1 cellular context compared by ENCODE assay signal in the genomic region with DNA sequence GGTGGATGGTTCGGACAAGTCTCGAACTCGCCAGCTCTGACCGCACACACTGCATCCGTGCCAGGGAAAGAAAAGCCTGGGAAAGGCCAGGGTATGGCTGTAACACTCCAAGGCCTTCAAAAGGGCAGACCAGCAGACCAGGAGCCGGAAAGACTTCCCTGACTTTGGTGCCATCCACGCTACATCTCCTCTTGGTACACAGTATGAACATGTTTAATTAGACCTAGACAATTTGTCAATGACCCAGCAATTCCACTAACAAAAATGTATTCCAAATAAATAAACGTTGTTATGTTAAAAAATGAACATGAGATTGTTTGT.
TF ChIP-seq lines count a peak whose summit lies in the region.

No MANE protein-coding gene starts in this region.

TF ChIP-seq in HepG2, 621 proteins besides CTCF, POLR2A, EP300 and RAD21 (continued from another document):
- TF ChIP-seq ZNF510 (CRISPR knock-in tag; IDR thresholded peaks at IDR 0.05; ENCODE audit: low read depth) (0 out of 2 replicates have a peak, but pooled peaks have one; percentile 23), ZNF383 (CRISPR knock-in tag; IDR thresholded peaks at IDR 0.05; ENCODE audit: borderline replicate concordance) (no peak), SRSF4 (IDR thresholded peaks at IDR 0.05; ENCODE audit: low read depth, low read length, poor library complexity, severe bottlenecking) (no peak), ZNF335 (CRISPR knock-in tag; IDR thresholded peaks at IDR 0.05) (no peak), KAT2B (IDR thresholded peaks at IDR 0.05; ENCODE audit: borderline replicate concordance, low read depth, low read length) (no peak), ARNTL (CRISPR knock-in tag; IDR thresholded peaks at IDR 0.05) (0 out of 2 replicates have a peak, but pooled peaks have one; percentile 10), ZNF431 (CRISPR knock-in tag; IDR thresholded peaks at IDR 0.05; ENCODE audit: borderline replicate concordance, low read depth) (peak; percentile 28; the same call in 1 of the 2 replicates), ZNF317 (CRISPR knock-in tag; IDR thresholded peaks at IDR 0.05) (0 out of 2 replicates have a peak, but pooled peaks have one; percentile 9), HIC2 (CRISPR knock-in tag; IDR thresholded peaks at IDR 0.05; ENCODE audit: low read depth) (0 out of 2 replicates have a peak, but pooled peaks have one; percentile 2), ZNF546 (CRISPR knock-in tag; conservative IDR thresholded peaks at IDR 0.05) (no peak; the same call in 1 of the 2 replicates), RELA (CRISPR knock-in tag; IDR thresholded peaks at IDR 0.05) (no peak), ZNF605 (CRISPR knock-in tag; IDR thresholded peaks at IDR 0.05) (peak; percentile 2; the same call in 1 of the 2 replicates), FOXJ3 (CRISPR knock-in tag; IDR thresholded peaks at IDR 0.05; ENCODE audit: borderline replicate concordance) (peak; percentile 12; the same call in 1 of the 2 replicates), ZNF549 (CRISPR knock-in tag; IDR thresholded peaks at IDR 0.05) (no peak), MAF1 (CRISPR knock-in tag; IDR thresholded peaks at IDR 0.05; ENCODE audit: borderline replicate concordance) (0 out of 2 replicates have a peak, but pooled peaks have one; percentile 67), ZSCAN31 (CRISPR knock-in tag; IDR thresholded peaks at IDR 0.05; ENCODE audit: low read depth) (no peak), KLF9 (CRISPR knock-in tag; IDR thresholded peaks at IDR 0.05; ENCODE audit: low read depth) (no peak), GLI4 (CRISPR knock-in tag; IDR thresholded peaks at IDR 0.05; ENCODE audit: borderline replicate concordance) (peak; percentile 64; the same call in 1 of the 2 replicates), SOX13 (IDR thresholded peaks at IDR 0.05) (no peak), SOX13 (CRISPR knock-in tag; conservative IDR thresholded peaks at IDR 0.05 in 1 of 2, IDR thresholded peaks at IDR 0.05 in 1 of 2) (peak in 1 of 2 experiments; percentile 3; a peak in 1 of 4 replicates), HNRNPH1 (optimal IDR thresholded peaks at IDR 0.05; ENCODE audit: low read depth, low read length) (no peak), ZNF33B (CRISPR knock-in tag; IDR thresholded peaks at IDR 0.05) (no peak; the same call in 1 of the 2 replicates)
- TF ChIP-seq, protein P1, sequence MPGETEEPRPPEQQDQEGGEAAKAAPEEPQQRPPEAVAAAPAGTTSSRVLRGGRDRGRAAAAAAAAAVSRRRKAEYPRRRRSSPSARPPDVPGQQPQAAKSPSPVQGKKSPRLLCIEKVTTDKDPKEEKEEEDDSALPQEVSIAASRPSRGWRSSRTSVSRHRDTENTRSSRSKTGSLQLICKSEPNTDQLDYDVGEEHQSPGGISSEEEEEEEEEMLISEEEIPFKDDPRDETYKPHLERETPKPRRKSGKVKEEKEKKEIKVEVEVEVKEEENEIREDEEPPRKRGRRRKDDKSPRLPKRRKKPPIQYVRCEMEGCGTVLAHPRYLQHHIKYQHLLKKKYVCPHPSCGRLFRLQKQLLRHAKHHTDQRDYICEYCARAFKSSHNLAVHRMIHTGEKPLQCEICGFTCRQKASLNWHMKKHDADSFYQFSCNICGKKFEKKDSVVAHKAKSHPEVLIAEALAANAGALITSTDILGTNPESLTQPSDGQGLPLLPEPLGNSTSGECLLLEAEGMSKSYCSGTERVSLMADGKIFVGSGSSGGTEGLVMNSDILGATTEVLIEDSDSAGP (CRISPR knock-in tag; IDR thresholded peaks at IDR 0.05; ENCODE audit: borderline replicate concordance), result peak; percentile 97; the same call in 1 of the 2 replicates
- TF ChIP-seq, protein P2, sequence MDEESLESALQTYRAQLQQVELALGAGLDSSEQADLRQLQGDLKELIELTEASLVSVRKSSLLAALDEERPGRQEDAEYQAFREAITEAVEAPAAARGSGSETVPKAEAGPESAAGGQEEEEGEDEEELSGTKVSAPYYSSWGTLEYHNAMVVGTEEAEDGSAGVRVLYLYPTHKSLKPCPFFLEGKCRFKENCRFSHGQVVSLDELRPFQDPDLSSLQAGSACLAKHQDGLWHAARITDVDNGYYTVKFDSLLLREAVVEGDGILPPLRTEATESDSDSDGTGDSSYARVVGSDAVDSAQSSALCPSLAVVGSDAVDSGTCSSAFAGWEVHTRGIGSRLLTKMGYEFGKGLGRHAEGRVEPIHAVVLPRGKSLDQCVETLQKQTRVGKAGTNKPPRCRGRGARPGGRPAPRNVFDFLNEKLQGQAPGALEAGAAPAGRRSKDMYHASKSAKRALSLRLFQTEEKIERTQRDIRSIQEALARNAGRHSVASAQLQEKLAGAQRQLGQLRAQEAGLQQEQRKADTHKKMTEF (CRISPR knock-in tag; IDR thresholded peaks at IDR 0.05), result peak; percentile 30
- TF ChIP-seq, protein P3, sequence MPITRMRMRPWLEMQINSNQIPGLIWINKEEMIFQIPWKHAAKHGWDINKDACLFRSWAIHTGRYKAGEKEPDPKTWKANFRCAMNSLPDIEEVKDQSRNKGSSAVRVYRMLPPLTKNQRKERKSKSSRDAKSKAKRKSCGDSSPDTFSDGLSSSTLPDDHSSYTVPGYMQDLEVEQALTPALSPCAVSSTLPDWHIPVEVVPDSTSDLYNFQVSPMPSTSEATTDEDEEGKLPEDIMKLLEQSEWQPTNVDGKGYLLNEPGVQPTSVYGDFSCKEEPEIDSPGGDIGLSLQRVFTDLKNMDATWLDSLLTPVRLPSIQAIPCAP (CRISPR knock-in tag; IDR thresholded peaks at IDR 0.05; ENCODE audit: low read depth), result 0 out of 2 replicates have a peak, but pooled peaks have one; percentile 6
- TF ChIP-seq, protein P4, sequence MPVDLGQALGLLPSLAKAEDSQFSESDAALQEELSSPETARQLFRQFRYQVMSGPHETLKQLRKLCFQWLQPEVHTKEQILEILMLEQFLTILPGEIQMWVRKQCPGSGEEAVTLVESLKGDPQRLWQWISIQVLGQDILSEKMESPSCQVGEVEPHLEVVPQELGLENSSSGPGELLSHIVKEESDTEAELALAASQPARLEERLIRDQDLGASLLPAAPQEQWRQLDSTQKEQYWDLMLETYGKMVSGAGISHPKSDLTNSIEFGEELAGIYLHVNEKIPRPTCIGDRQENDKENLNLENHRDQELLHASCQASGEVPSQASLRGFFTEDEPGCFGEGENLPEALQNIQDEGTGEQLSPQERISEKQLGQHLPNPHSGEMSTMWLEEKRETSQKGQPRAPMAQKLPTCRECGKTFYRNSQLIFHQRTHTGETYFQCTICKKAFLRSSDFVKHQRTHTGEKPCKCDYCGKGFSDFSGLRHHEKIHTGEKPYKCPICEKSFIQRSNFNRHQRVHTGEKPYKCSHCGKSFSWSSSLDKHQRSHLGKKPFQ (CRISPR knock-in tag; IDR thresholded peaks at IDR 0.05; ENCODE audit: insufficient replicate concordance), result peak; percentile 54
